In genomic region chr6:11714798-11715285, GRCh38 we compare ENCODE assay signal across 15 cellular contexts.
A peak's percentile ranks its signal among the peaks of the same experiment; 100 is the strongest.
DNase-seq lines count a peak whose midpoint lies in the region; ATAC-seq and TF ChIP-seq lines count a peak whose summit lies in the region.
"Had no signal": no experiment of that assay in that cellular context is flagged by ENCODE, and none has a peak within 500 bp of the region (broad histone marks: within the 10 kb centered on the region; RNA-seq: fewer than 3 reads in every experiment).

No MANE protein-coding gene starts in this region.

- H3K79me2 ChIP-seq in DND-41 (ENCODE audit: insufficient read depth, low read length) (no peaks in the 10 kb centered on the region), PC-9 (ENCODE audit: low read depth) (no peaks in the 10 kb centered on the region)

- BruUV-seq in PC-9 (replicated peaks; lab: Mats Ljungman, UMichigan), result no TSS peak

- POLR2A ChIA-PET in activated CD8-positive, alpha-beta T cell treated with anti-CD3 and anti-CD28 coated beads, Interleukin-2, amount 10 ng/mL, durations not matched to agents 7 days and 5 days (lab: Charles Lee), result interaction anchor here (0.8 to 5.7 kb wide), 3 partner anchors 9 to 295 kb away, joined by 3 to 24 read pairs (median 22); no protein-coding TSS in a partner anchor
- POLR2A ChIA-PET in naive thymus-derived CD8-positive, alpha-beta T cell (lab: Charles Lee), result interaction anchor here (1.1 to 1.7 kb wide), 6 partner anchors 8 to 351 kb away, joined by 3 to 12 read pairs (median 4); no protein-coding TSS in a partner anchor
- POLR2A ChIA-PET in PC-9 (lab: Charles Lee; ENCODE audit: unreplicated experiment), result no interaction called here

- intact Hi-C loops in PC-9 (cut with micrococcal nuclease; ENCODE audit: unreplicated experiment), result no loop called here

- CTCF ChIA-PET in activated CD8-positive, alpha-beta T cell treated with anti-CD3 and anti-CD28 coated beads, Interleukin-2, amount 10 ng/mL, durations not matched to agents 7 days and 5 days (lab: Charles Lee), result interaction anchor here (0.6 to 3.8 kb wide), 5 partner anchors 8 to 576 kb away, joined by 3 to 24 read pairs (median 5); no protein-coding TSS in a partner anchor
- CTCF ChIA-PET in PC-9 (lab: Charles Lee), result interaction anchor here (0.7 kb wide), 1 partner anchor 14 kb away, joined by 3 read pairs; no protein-coding TSS in a partner anchor

- H3K27ac ChIP-seq in DND-41 (ENCODE audit: low read length) (no peak overlapping the region), PC-9 (no peak overlapping the region)
- H3K27ac ChIP-seq: ascending aorta, upper lobe of left lung had no signal

- H3K4me1 ChIP-seq in DND-41 (ENCODE audit: insufficient read depth, low read length), result peaks cover 12% of the 10 kb centered on the region
- peaks cover 6% of the 10 kb centered on the region; the same call in 1 of the 2 replicates for H3K4me1 ChIP-seq in PC-9 (replicated peaks; ENCODE audit: insufficient read depth)

- H3K27me3 Mint-ChIP-seq in T-helper 1 cell treated with Interleukin-12 subunit alpha and Interleukin-12 subunit beta and Interleukin-4 antibody, amounts not matched to agents 30 μg/mL and 1 μg/mL, for 36 hours (ENCODE audit: low read depth), result no peaks in the 10 kb centered on the region
- H3K27me3 Mint-ChIP-seq in activated CD8-positive, alpha-beta T cell treated with anti-CD3 and anti-CD28 coated beads, Interleukin-2, amount 10 ng/mL, durations not matched to agents 7 days and 5 days (ENCODE audit: low read depth), result no peaks in the 10 kb centered on the region
- no peaks in the 10 kb centered on the region for H3K27me3 Mint-ChIP-seq in naive thymus-derived CD8-positive, alpha-beta T cell

- H3K4me2 ChIP-seq in DND-41 (ENCODE audit: insufficient read depth, low read length) (peak overlapping the region; percentile 14; the same call in 1 of the 2 replicates), PC-9 (no peak overlapping the region)

- peak overlapping the region; percentile 57 for H3K4me3 Mint-ChIP-seq in T-helper 1 cell treated with Interleukin-12 subunit alpha and Interleukin-12 subunit beta and Interleukin-4 antibody, amounts not matched to agents 30 μg/mL and 1 μg/mL, for 36 hours
- H3K4me3 Mint-ChIP-seq in activated CD8-positive, alpha-beta T cell treated with anti-CD3 and anti-CD28 coated beads, Interleukin-2, amount 10 ng/mL, durations not matched to agents 7 days and 5 days, result peak overlapping the region; percentile 58
- peak overlapping the region; percentile 51 to 84 (median 77) for H3K4me3 Mint-ChIP-seq in naive thymus-derived CD8-positive, alpha-beta T cell

- H3K9me2 ChIP-seq in PC-9 (ENCODE audit: insufficient read depth), result no peaks in the 10 kb centered on the region

- H2AFZ ChIP-seq in DND-41 (ENCODE audit: low read depth, low read length) (no peak overlapping the region), PC-9 (no peak overlapping the region)

- H3K36me3 Mint-ChIP-seq in T-helper 1 cell treated with Interleukin-12 subunit alpha and Interleukin-12 subunit beta and Interleukin-4 antibody, amounts not matched to agents 30 μg/mL and 1 μg/mL, for 36 hours (ENCODE audit: low read depth), result peaks cover 29% of the 10 kb centered on the region
- H3K36me3 Mint-ChIP-seq in activated CD8-positive, alpha-beta T cell treated with anti-CD3 and anti-CD28 coated beads, Interleukin-2, amount 10 ng/mL, durations not matched to agents 7 days and 5 days (ENCODE audit: low read depth), result peaks cover 23% of the 10 kb centered on the region
- H3K36me3 Mint-ChIP-seq in naive thymus-derived CD8-positive, alpha-beta T cell, result peaks cover 0 to 11% (median 9%) of the 10 kb centered on the region in 3 donors

- H3K9me3 Mint-ChIP-seq in T-helper 1 cell treated with Interleukin-12 subunit alpha and Interleukin-12 subunit beta and Interleukin-4 antibody, amounts not matched to agents 30 μg/mL and 1 μg/mL, for 36 hours, result peaks cover 3% of the 10 kb centered on the region
- H3K9me3 Mint-ChIP-seq in activated CD8-positive, alpha-beta T cell treated with anti-CD3 and anti-CD28 coated beads, Interleukin-2, amount 10 ng/mL, durations not matched to agents 7 days and 5 days (ENCODE audit: insufficient read depth), result peaks cover 4% of the 10 kb centered on the region
- H3K9me3 Mint-ChIP-seq in naive thymus-derived CD8-positive, alpha-beta T cell, result no peaks in the 10 kb centered on the region
- H3K9me3 Mint-ChIP-seq: activated B cell treated with CpG ODN at 0.5 μM for 24 hours had no signal

- H3K4me3 ChIP-seq in DND-41 (ENCODE audit: low read depth in 1 of 2, low read length in 2 of 2) (no peak overlapping the region), PC-9 (no peak overlapping the region)
- H3K4me3 ChIP-seq: ascending aorta, upper lobe of left lung had no signal

- H3K36me3 ChIP-seq in DND-41 (ENCODE audit: insufficient read depth, low read length), result no peaks in the 10 kb centered on the region
- H3K36me3 ChIP-seq in PC-9 (ENCODE audit: low read depth), result no peaks in the 10 kb centered on the region
- H3K36me3 ChIP-seq: ascending aorta, upper lobe of left lung had no signal

- H3K9ac ChIP-seq in DND-41 (ENCODE audit: low read depth, low read length), result no peak overlapping the region

- no peak for ATAC-seq in DND-41 (ENCODE audit: insufficient read depth, low read depth)
- ATAC-seq in activated CD8-positive, alpha-beta T cell treated with anti-CD3 and anti-CD28 coated beads, Interleukin-2, amount 10 ng/mL, durations not matched to agents 7 days and 5 days, result no peak
- ATAC-seq in naive thymus-derived CD8-positive, alpha-beta T cell, result no peak

- H4K20me1 ChIP-seq in DND-41 (ENCODE audit: insufficient read depth, low read length) (no peaks in the 10 kb centered on the region), PC-9 (ENCODE audit: insufficient read depth) (no peaks in the 10 kb centered on the region)

- H3K27me3 ChIP-seq in DND-41 (ENCODE audit: insufficient read depth, low read length, poor library complexity) (no peaks in the 10 kb centered on the region), PC-9 (ENCODE audit: insufficient read depth, low read depth) (no peaks in the 10 kb centered on the region)
- H3K27me3 ChIP-seq: ascending aorta, upper lobe of left lung had no signal

- TF ChIP-seq CTCF in DND-41 (IDR thresholded peaks at IDR 0.05; ENCODE audit: borderline replicate concordance, extremely low read depth, low read length, poor library complexity, severe bottlenecking) (no peak), PC-9 (conservative IDR thresholded peaks at IDR 0.05) (no peak)

- no peaks in the 10 kb centered on the region for H3K9me3 ChIP-seq in DND-41 (ENCODE audit: insufficient read depth, low read length, severe bottlenecking)
- 0 out of 2 replicates have a peak, but pooled peaks cover 5% of the 10 kb centered on the region for H3K9me3 ChIP-seq in PC-9 (ENCODE audit: insufficient read depth, low read depth)
- H3K9me3 ChIP-seq: ascending aorta, upper lobe of left lung had no signal

- peak overlapping the region; percentile 98 for H3K27ac Mint-ChIP-seq in T-helper 1 cell treated with Interleukin-12 subunit alpha and Interleukin-12 subunit beta and Interleukin-4 antibody, amounts not matched to agents 30 μg/mL and 1 μg/mL, for 36 hours
- peak overlapping the region; percentile 88 for H3K27ac Mint-ChIP-seq in activated CD8-positive, alpha-beta T cell treated with anti-CD3 and anti-CD28 coated beads, Interleukin-2, amount 10 ng/mL, durations not matched to agents 7 days and 5 days
- peak overlapping the region; percentile 93 to 100 (median 96) for H3K27ac Mint-ChIP-seq in naive thymus-derived CD8-positive, alpha-beta T cell
- H3K27ac Mint-ChIP-seq: activated B cell treated with CpG ODN at 0.5 μM for 24 hours had no signal

- no peaks in the 10 kb centered on the region for H3F3A ChIP-seq in PC-9 (ENCODE audit: insufficient read depth, low read depth)

- DNase-seq in T-helper 1 cell (no peak), DND-41 (no peak), PC-9 (no peak), C1 segment of cervical spinal cord (lab: John Stamatoyannopoulos, UW) (no peak), OCI-M1 (lab: John Stamatoyannopoulos, UW) (no peak)
- no peak for DNase-seq in activated CD8-positive, alpha-beta T cell treated with anti-CD3 and anti-CD28 coated beads, Interleukin-2, amount 10 ng/mL, durations not matched to agents 7 days and 5 days
- no peak for DNase-seq in naive thymus-derived CD8-positive, alpha-beta T cell
- DNase-seq: activated B cell treated with CpG ODN at 0.5 μM for 24 hours, foreskin melanocyte, NCI-H2029 treated with DMSO at 0.1 percent for 48 hours, NCI-H526 treated with DMSO at 0.1 percent for 48 hours, occipital lobe, upper lobe of left lung had no signal

- H3K4me1 Mint-ChIP-seq in T-helper 1 cell treated with Interleukin-12 subunit alpha and Interleukin-12 subunit beta and Interleukin-4 antibody, amounts not matched to agents 30 μg/mL and 1 μg/mL, for 36 hours (ENCODE audit: low read depth), result peaks cover 66% of the 10 kb centered on the region
- H3K4me1 Mint-ChIP-seq in activated CD8-positive, alpha-beta T cell treated with anti-CD3 and anti-CD28 coated beads, Interleukin-2, amount 10 ng/mL, durations not matched to agents 7 days and 5 days (ENCODE audit: low read depth), result peaks cover 55% of the 10 kb centered on the region
- H3K4me1 Mint-ChIP-seq in naive thymus-derived CD8-positive, alpha-beta T cell, result peaks cover 48 to 66% (median 62%) of the 10 kb centered on the region in 4 donors
